In the genomic region with DNA sequence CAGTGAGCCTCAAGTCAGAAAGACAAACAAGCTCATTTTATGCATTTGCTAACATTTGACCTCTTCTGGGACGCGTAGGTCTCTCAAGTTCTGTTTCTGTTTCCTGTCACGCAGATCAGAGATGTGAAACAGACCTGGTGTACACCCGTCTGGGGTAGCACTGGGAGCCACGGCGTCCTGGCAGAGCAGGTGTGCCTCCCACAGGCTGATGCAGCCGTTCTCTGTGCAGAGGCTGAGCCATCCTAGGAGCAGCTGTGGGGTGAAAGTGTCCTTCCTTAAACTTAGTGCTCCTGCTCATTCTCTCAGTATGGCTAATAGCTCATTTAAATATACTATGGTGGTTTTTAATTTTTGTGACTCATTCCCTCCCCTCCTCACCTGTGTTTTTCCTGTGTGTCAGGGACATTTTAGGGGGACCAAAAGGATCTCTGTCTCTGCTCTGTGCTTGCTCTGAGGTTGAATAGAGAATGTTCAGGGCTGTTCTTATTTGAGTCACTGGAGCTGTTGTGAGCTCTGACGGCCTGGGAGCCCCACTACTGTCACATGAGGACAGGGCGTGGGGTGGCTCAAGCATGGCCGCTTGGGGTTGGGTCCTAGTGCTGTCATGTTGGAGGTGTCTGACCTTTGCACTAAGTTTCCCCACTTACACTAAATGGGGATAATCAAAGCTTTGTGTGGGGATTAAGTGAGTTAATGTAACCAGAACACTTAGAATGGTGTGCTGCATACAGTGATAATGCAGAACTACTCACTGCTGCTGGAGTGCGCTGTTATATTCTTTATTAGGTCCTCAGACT, we compare ENCODE assay signal across 7 cellular contexts. TPM values are rescaled to one million over a fixed set of nuclear protein-coding genes. Genes with fewer than 3 reads are reported as not detected.
DNase-seq lines count a peak whose midpoint lies in the region; ATAC-seq, FAIRE-seq and TF ChIP-seq lines count a peak whose summit lies in the region.

No MANE protein-coding gene starts in this region.

- H3K27me3 ChIP-seq in K562 (ENCODE audit: control insufficient read depth in 2 of 2, insufficient read depth in 2 of 2, low read length in 2 of 2) = no peaks in the 10 kb centered on the region
- no peaks in the 10 kb centered on the region for H3K27me3 ChIP-seq in tibial artery

- no peak overlapping the region for H2AFZ ChIP-seq in K562 (ENCODE audit: low read depth, low read length)

- POLR2A ChIA-PET in K562 (lab: Yijun Ruan, JAX) = interaction anchor here (0.7 to 1.7 kb wide), 6 partner anchors 12 to 202 kb away, joined by 3 to 5 read pairs (median 4); no protein-coding TSS in a partner anchor

- TF ChIP-seq RAD21 in K562 (CRISPR knock-in tag; conservative IDR thresholded peaks at IDR 0.05 in 1 of 2, IDR thresholded peaks at IDR 0.05 in 1 of 2) = no peak

- no peaks in the 10 kb centered on the region for H3K9me3 ChIP-seq in K562 (replicated peaks; ENCODE audit: control insufficient read depth, insufficient read depth, low read depth, low read length)
- H3K9me3 ChIP-seq in tibial artery = no peaks in the 10 kb centered on the region

- peaks cover 6% of the 10 kb centered on the region for H3K9me1 ChIP-seq in K562 (ENCODE audit: control insufficient read depth, insufficient read depth, low read length)

- no peak for TF ChIP-seq EP300 in K562 (IDR thresholded peaks at IDR 0.05; ENCODE audit: low read length)

- peaks cover 45% of the 10 kb centered on the region for H4K20me1 ChIP-seq in K562 (replicated peaks; ENCODE audit: control insufficient read depth, insufficient read depth, low read length)

- H3K4me3 ChIP-seq in K562 (no peak overlapping the region), tibial artery (no peak overlapping the region)

- DNase-seq in SW480 (ENCODE audit: low spot score) = peak; percentile 28
- DNase-seq in K562 (ENCODE audit: extremely low read depth in 1 of 4, low spot score in 3 of 4) = no peak
- peak; percentile 34 to 38 for DNase-seq in stimulated activated CD8-positive, alpha-beta memory T cell treated with anti-CD3 and anti-CD28 coated beads, Interleukin-15, amount 100 ng/mL, for 4 hours (ENCODE audit: low read depth in 2 of 2)
- no peak for DNase-seq in HuH-7.5 (ENCODE audit: low spot score)
- no peak for DNase-seq in tibial artery

- no peak for TF ChIP-seq POLR2A in K562 (conservative IDR thresholded peaks at IDR 0.05)

- peaks cover 92% of the 10 kb centered on the region for H3K79me2 ChIP-seq in K562 (ENCODE audit: control insufficient read depth, insufficient read depth, low read length)

- WGBS in K562 (ENCODE audit: insufficient coverage, low coverage, missing lambda C conversion rate) = 67% methylated on average over 11 of the region's 11 CpGs

- no peak for TF ChIP-seq CTCF in K562 (IDR thresholded peaks at IDR 0.05 in 2 of 3, conservative IDR thresholded peaks at IDR 0.05 in 1 of 3; ENCODE audit: insufficient read depth in 2 of 3, low read depth in 1 of 3, low read length in 3 of 3)
- no peak for TF ChIP-seq CTCF in tibial artery (IDR thresholded peaks at IDR 0.05)

- no peak overlapping the region for H3K27ac ChIP-seq in K562 (ENCODE audit: extremely low read depth, low read depth, low read length)
- H3K27ac ChIP-seq in tibial artery = no peak overlapping the region

- CTCF ChIA-PET in K562 (lab: Yijun Ruan, JAX; ENCODE audit: low intra/inter-chr PET ratio) = no interaction called here

- intact Hi-C loops in K562 (cut with micrococcal nuclease) = no loop called here
- intact Hi-C loops in tibial artery (cut with DNase I; ENCODE audit: low total_unique reads) = no loop called here

- H3K4me1 ChIP-seq in K562 (replicated peaks in 1 of 2; ENCODE audit: control insufficient read depth in 2 of 2, insufficient read depth in 2 of 2, low read length in 2 of 2) = peaks cover 40 to 42% of the 10 kb centered on the region in 2 experiments; a peak in 4 of 5 replicates
- H3K4me1 ChIP-seq in tibial artery = peaks cover 0 to 57% (median 40%) of the 10 kb centered on the region in 4 donors

- in situ Hi-C loops in K562 (cut with MboI) = no loop called here

- peak; percentile 88 for ATAC-seq in GM18909 (IDR thresholded peaks at IDR 0.05; ENCODE audit: poor library complexity, unreplicated experiment)
- ATAC-seq in HG02852 (IDR thresholded peaks at IDR 0.05; ENCODE audit: unreplicated experiment) = peak; percentile 89
- ATAC-seq in K562 = peak; percentile 51

- no TSS peak for BruUV-seq in K562 (replicated peaks; lab: Mats Ljungman, UMichigan)

- peak overlapping the region in 1 of 2 experiments; percentile 46; a peak in 2 of 4 replicates for H3K9ac ChIP-seq in K562 (ENCODE audit: insufficient read depth in 1 of 2, low read depth in 2 of 2, low read length in 2 of 2)

- H3K4me2 ChIP-seq in K562 (ENCODE audit: insufficient read depth, low read length) = no peak overlapping the region

- H3K36me3 ChIP-seq in K562 (ENCODE audit: control insufficient read depth, insufficient read depth, low read length) = peaks cover 28% of the 10 kb centered on the region
- no peaks in the 10 kb centered on the region for H3K36me3 ChIP-seq in tibial artery

- FAIRE-seq in K562 (lab: Jason Lieb, UNC) = no peak

TF ChIP-seq in K562, 482 proteins besides CTCF, POLR2A, EP300 and RAD21 (continues in another document):
- no peak for TF ChIP-seq NR2C1 (IDR thresholded peaks at IDR 0.05)
- 0 out of 2 replicates have a peak, but pooled peaks have one; percentile 12 for TF ChIP-seq NR2C1 (tag; IDR thresholded peaks at IDR 0.05)

RNA-seq across cellular contexts. Expression of a gene that starts 43.0 kb away (rescaled TPM):
- 96.1 and 131 TPM in 2 replicates for total RNA-seq in K562 (2011; cell fraction: chromatin; rRNA removed; ENCODE audit: low replicate concordance)
- total RNA-seq in K562 (2011; cell fraction: nucleolus; rRNA removed) = 139 and 145 TPM in 2 replicates
- total RNA-seq in K562 (2011; cell fraction: nucleoplasm; rRNA removed) = 159 and 198 TPM in 2 replicates
- 51.9 and 66.5 TPM in 2 replicates for total RNA-seq in K562 (2014; rRNA removed)
- 33.3 and 34.6 TPM in 2 replicates for total RNA-seq in K562 (2014; rRNA removed; fragmentation: Illumina TruSeq; extraction: Trizol)
- 54.6 and 56.7 TPM in 2 replicates for total RNA-seq in K562 (2015; rRNA removed; fragmentation: Illumina TruSeq; extraction: Trizol)
- 98.2 and 106 TPM in 2 replicates for total RNA-seq in K562 (2021)
- 37.2 and 41.8 TPM in 2 replicates for polyA plus RNA-seq in K562 (2011; rRNA removed)
- 53.2 and 59.2 TPM in 2 replicates for polyA plus RNA-seq in K562 (2011; cell fraction: cytosol; rRNA removed)
- polyA plus RNA-seq in K562 (2011; cell fraction: nucleus; rRNA removed) = 54.3 and 75.7 TPM in 2 replicates
- 75.0 and 88.5 TPM in 2 replicates for polyA plus RNA-seq in K562 (2012)
- 58.5 and 67.9 TPM in 2 replicates for polyA plus RNA-seq in K562 (2014; fragmentation: Illumina TruSeq; extraction: Trizol)
- 1 to 10 TPM; 1.6 to 1.8 TPM for polyA plus RNA-seq in K562 (2014; fragmentation: Nextera tagmentation; extraction: Ambion mirVana)
- polyA plus RNA-seq in K562 (2014; rRNA removed) = 66.9 and 67.9 TPM in 2 replicates
- 34.0 and 50.2 TPM in 2 replicates for polyA minus RNA-seq in K562 (2011; rRNA and poly(A)+ RNA removed)
- 40.9 and 44.3 TPM in 2 replicates for polyA minus RNA-seq in K562 (2011; cell fraction: cytosol; rRNA and poly(A)+ RNA removed)
- polyA minus RNA-seq in K562 (2011; cell fraction: nucleus; rRNA and poly(A)+ RNA removed) = 25.2 and 30.3 TPM in 2 replicates

Comparison
In these comparisons a context has a peak if more than half of its experiments do, and no peak if none do; other contexts are left out.
1. DNase-seq: peak in SW480 (single experiment) and stimulated activated CD8-positive, alpha-beta memory T cell treated with anti-CD3 and anti-CD28 coated beads, Interleukin-15, amount 100 ng/mL, for 4 hours (2 of 2); none in K562 (0 of 4), HuH-7.5 (single experiment) and tibial artery (0 of 2).
2. Peak in every context shown above with its lines, with median percentiles within 50 percentile points of each other: ATAC-seq.